Comparison of ENCODE assay signal across 1 cellular context in the genomic region with DNA sequence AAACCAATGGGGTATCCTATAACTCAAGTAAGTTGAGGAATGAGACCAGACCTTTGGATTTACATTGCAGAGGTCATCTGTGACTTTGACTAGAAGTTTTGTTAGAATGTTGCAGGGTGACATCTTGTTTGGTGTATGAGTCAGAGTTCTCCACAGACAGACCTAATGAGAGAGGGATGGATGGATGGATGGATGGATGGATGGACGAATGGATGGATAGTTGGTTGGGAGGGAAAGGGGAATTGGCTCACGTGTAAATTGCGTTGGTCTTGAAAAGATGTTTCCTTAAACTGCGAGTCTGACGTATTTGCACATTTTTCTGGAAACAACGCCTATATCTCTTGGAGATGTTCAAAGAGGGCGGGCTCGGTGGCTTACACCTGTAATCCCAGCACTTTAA.
TF ChIP-seq lines count a peak whose summit lies in the region.

No MANE protein-coding gene starts in this region.

TF ChIP-seq in H1, 55 proteins besides CTCF, POLR2A, EP300 and RAD21:
- TF ChIP-seq CREB1 (IDR thresholded peaks at IDR 0.05) (no peak), POLR2AphosphoS5 (IDR thresholded peaks at IDR 0.05; ENCODE audit: low read depth, low read length) (no peak), SP2 (IDR thresholded peaks at IDR 0.05; ENCODE audit: low read length) (no peak)
